ENCODE assay signal across 1 cellular context in genomic region chr4:17552427-17552826, GRCh38.
TF ChIP-seq lines count a peak whose summit lies in the region.

No MANE protein-coding gene starts in this region.

TF ChIP-seq in HepG2, 621 proteins besides CTCF, POLR2A, EP300 and RAD21:
- no peak for TF ChIP-seq ZNF569 (CRISPR knock-in tag; IDR thresholded peaks at IDR 0.05; ENCODE audit: borderline replicate concordance)
- no peak for TF ChIP-seq ZNF556 (CRISPR knock-in tag; IDR thresholded peaks at IDR 0.05; ENCODE audit: borderline replicate concordance)
- no peak for TF ChIP-seq AGO2 (optimal IDR thresholded peaks at IDR 0.05; ENCODE audit: low read depth, low read length)
- no peak for TF ChIP-seq ELF3 (CRISPR knock-in tag; IDR thresholded peaks at IDR 0.05)
- no peak for TF ChIP-seq TMF1 (CRISPR knock-in tag; IDR thresholded peaks at IDR 0.05; ENCODE audit: low read depth)
- no peak for TF ChIP-seq ZBTB2 (CRISPR knock-in tag; IDR thresholded peaks at IDR 0.05; ENCODE audit: low read depth)
- TF ChIP-seq AHDC1 (CRISPR knock-in tag; IDR thresholded peaks at IDR 0.05; ENCODE audit: borderline replicate concordance): no peak
- TF ChIP-seq PLRG1 (conservative IDR thresholded peaks at IDR 0.05): no peak
- TF ChIP-seq SMAD3 (CRISPR knock-in tag; IDR thresholded peaks at IDR 0.05): no peak
- TF ChIP-seq DNMT1 (CRISPR knock-in tag; IDR thresholded peaks at IDR 0.05): no peak
- TF ChIP-seq PBX2 (CRISPR knock-in tag; IDR thresholded peaks at IDR 0.05): no peak
- TF ChIP-seq KDM5B (CRISPR knock-in tag; IDR thresholded peaks at IDR 0.05; ENCODE audit: borderline replicate concordance): no peak
- TF ChIP-seq NCOA1 (CRISPR knock-in tag; IDR thresholded peaks at IDR 0.05): no peak
- TF ChIP-seq ZNF263 (CRISPR knock-in tag; IDR thresholded peaks at IDR 0.05): no peak
- no peak for TF ChIP-seq ZNF576 (CRISPR knock-in tag; IDR thresholded peaks at IDR 0.05)
- no peak for TF ChIP-seq FOXO4 (CRISPR knock-in tag; conservative IDR thresholded peaks at IDR 0.05)
- no peak for TF ChIP-seq SOX13 (IDR thresholded peaks at IDR 0.05)
- no peak for TF ChIP-seq SOX13 (CRISPR knock-in tag; conservative IDR thresholded peaks at IDR 0.05 in 1 of 2, IDR thresholded peaks at IDR 0.05 in 1 of 2)
